8 cellular contexts compared by ENCODE assay signal in genomic region chr1:150009604-150010387, GRCh38. TPM values are rescaled to one million over a fixed set of nuclear protein-coding genes. Genes with fewer than 3 reads are reported as not detected.
DNase-seq lines count a peak whose midpoint lies in the region; ATAC-seq, FAIRE-seq and TF ChIP-seq lines count a peak whose summit lies in the region.

No MANE protein-coding gene starts in this region.

- ATAC-seq in GM19328 (IDR thresholded peaks at IDR 0.05; ENCODE audit: unreplicated experiment) = peak; percentile 8

- peaks cover 9% of the 10 kb centered on the region for H3K36me3 Mint-ChIP-seq in T-helper 1 cell treated with Interleukin-12 subunit alpha and Interleukin-12 subunit beta and Interleukin-4 antibody, amounts not matched to agents 30 μg/mL and 1 μg/mL, for 36 hours (ENCODE audit: low read depth)
- no peaks in the 10 kb centered on the region for H3K36me3 Mint-ChIP-seq in astrocyte (ENCODE audit: low read depth, unreplicated experiment)

- H3K9me2 ChIP-seq in hepatocyte (replicated peaks; ENCODE audit: insufficient read depth) = no peaks in the 10 kb centered on the region

- DNase-seq in astrocyte (ENCODE audit: low read depth) (peak; percentile 91), hepatocyte (ENCODE audit: low spot score) (peak; percentile 78), renal cortical epithelial cell (ENCODE audit: low read depth) (peak; percentile 83), KG1 (lab: John Stamatoyannopoulos, UW) (no peak)

- H2AFZ ChIP-seq in astrocyte (ENCODE audit: low read depth, low read length) (peak overlapping the region; percentile 50), hepatocyte (peak overlapping the region; percentile 75)

- peak overlapping the region; percentile 68 for H3K9ac ChIP-seq in HUES64 (ENCODE audit: low read depth, low read length)
- peak overlapping the region; percentile 100 for H3K9ac ChIP-seq in astrocyte (ENCODE audit: low read length)

- H3K27ac ChIP-seq in 22Rv1 = peak overlapping the region; percentile 92
- peak overlapping the region; percentile 91 for H3K27ac ChIP-seq in HUES64 (ENCODE audit: low read depth, low read length)
- H3K27ac ChIP-seq in astrocyte (ENCODE audit: low read depth, low read length) = peak overlapping the region; percentile 96
- peak overlapping the region; percentile 99 for H3K27ac ChIP-seq in hepatocyte

- H3K9me3 Mint-ChIP-seq in T-helper 1 cell treated with Interleukin-12 subunit alpha and Interleukin-12 subunit beta and Interleukin-4 antibody, amounts not matched to agents 30 μg/mL and 1 μg/mL, for 36 hours = no peaks in the 10 kb centered on the region
- H3K9me3 Mint-ChIP-seq in astrocyte (ENCODE audit: unreplicated experiment) = no peaks in the 10 kb centered on the region

- H3K4me3 ChIP-seq in HUES64 (ENCODE audit: low read length) = peak overlapping the region; percentile 84
- H3K4me3 ChIP-seq in astrocyte (ENCODE audit: insufficient read depth, low read depth, low read length) = peak overlapping the region; percentile 97
- peak overlapping the region; percentile 97 for H3K4me3 ChIP-seq in hepatocyte

- H3K9me3 ChIP-seq in HUES64 (ENCODE audit: insufficient read depth, low read depth, low read length) (no peaks in the 10 kb centered on the region), astrocyte (ENCODE audit: insufficient read depth, low read depth, low read length) (no peaks in the 10 kb centered on the region), hepatocyte (ENCODE audit: low read depth) (no peaks in the 10 kb centered on the region)

- H3K27me3 ChIP-seq in HUES64 (ENCODE audit: insufficient read depth, low read length) (no peaks in the 10 kb centered on the region), astrocyte (ENCODE audit: insufficient read depth, low read length) (no peaks in the 10 kb centered on the region), hepatocyte (no peaks in the 10 kb centered on the region)

- H3K79me2 ChIP-seq in astrocyte (ENCODE audit: insufficient read depth, low read length) (peaks cover 53% of the 10 kb centered on the region), hepatocyte (peaks cover 52% of the 10 kb centered on the region)

- under 1% methylated on average over 28 of the region's 29 CpGs for WGBS in HUES64
- 1% methylated on average over 25 of the region's 29 CpGs for WGBS in hepatocyte (ENCODE audit: low lambda C conversion rate, missing lambda C conversion rate)

- no peaks in the 10 kb centered on the region for H3K27me3 Mint-ChIP-seq in T-helper 1 cell treated with Interleukin-12 subunit alpha and Interleukin-12 subunit beta and Interleukin-4 antibody, amounts not matched to agents 30 μg/mL and 1 μg/mL, for 36 hours (ENCODE audit: low read depth)
- no peaks in the 10 kb centered on the region for H3K27me3 Mint-ChIP-seq in astrocyte (ENCODE audit: low read depth, unreplicated experiment)

- H3K4me3 Mint-ChIP-seq in T-helper 1 cell treated with Interleukin-12 subunit alpha and Interleukin-12 subunit beta and Interleukin-4 antibody, amounts not matched to agents 30 μg/mL and 1 μg/mL, for 36 hours = peak overlapping the region; percentile 99
- H3K4me3 Mint-ChIP-seq in astrocyte (ENCODE audit: unreplicated experiment) = peak overlapping the region; percentile 93

- H3K36me3 ChIP-seq in HUES64 (ENCODE audit: insufficient read depth, low read length) (peaks cover 9% of the 10 kb centered on the region), astrocyte (ENCODE audit: insufficient read depth, low read length) (peaks cover 8% of the 10 kb centered on the region), hepatocyte (replicated peaks; ENCODE audit: insufficient read depth, low read depth) (no peaks in the 10 kb centered on the region)

- FAIRE-seq in astrocyte (lab: Jason Lieb, UNC) = no peak

- H4K20me1 ChIP-seq in astrocyte (ENCODE audit: insufficient read depth, low read length) = peaks cover 37% of the 10 kb centered on the region
- H4K20me1 ChIP-seq in hepatocyte (ENCODE audit: insufficient read depth, poor library complexity, severe bottlenecking) = peaks cover 38% of the 10 kb centered on the region

- peak overlapping the region; percentile 94 for H3K27ac Mint-ChIP-seq in T-helper 1 cell treated with Interleukin-12 subunit alpha and Interleukin-12 subunit beta and Interleukin-4 antibody, amounts not matched to agents 30 μg/mL and 1 μg/mL, for 36 hours
- H3K27ac Mint-ChIP-seq in astrocyte (ENCODE audit: unreplicated experiment) = peak overlapping the region; percentile 94

- H3K4me2 ChIP-seq in astrocyte (ENCODE audit: low read length) (peak overlapping the region; percentile 83), hepatocyte (peak overlapping the region; percentile 88)

- H3K4me1 ChIP-seq in HUES64 (ENCODE audit: insufficient read depth, low read length) = peaks cover 29% of the 10 kb centered on the region
- H3K4me1 ChIP-seq in astrocyte (ENCODE audit: insufficient read depth, low read length) = peaks cover 29% of the 10 kb centered on the region
- H3K4me1 ChIP-seq in hepatocyte (ENCODE audit: insufficient read depth) = peaks cover 27% of the 10 kb centered on the region

- peaks cover 33% of the 10 kb centered on the region for H3K4me1 Mint-ChIP-seq in T-helper 1 cell treated with Interleukin-12 subunit alpha and Interleukin-12 subunit beta and Interleukin-4 antibody, amounts not matched to agents 30 μg/mL and 1 μg/mL, for 36 hours (ENCODE audit: low read depth)
- peaks cover 23% of the 10 kb centered on the region for H3K4me1 Mint-ChIP-seq in astrocyte (ENCODE audit: low read depth, unreplicated experiment)

- TF ChIP-seq CTCF in 22Rv1 (IDR thresholded peaks at IDR 0.05) (no peak), astrocyte (IDR thresholded peaks at IDR 0.05; ENCODE audit: insufficient read depth, low read depth, low read length) (no peak), hepatocyte (IDR thresholded peaks at IDR 0.05; ENCODE audit: poor library complexity) (no peak)

RNA-seq across cellular contexts. Expression of gene OTUD7B, which starts 0.7 kb away (rescaled TPM):
- polyA plus RNA-seq in HUES64 (2013, experiment 1 of 2) = 6.1 TPM
- polyA plus RNA-seq in HUES64 (2013, experiment 2 of 2) = 6.6 TPM
- total RNA-seq in astrocyte (31.9 and 33.1 TPM in 2 replicates), hepatocyte (17.1 and 17.8 TPM in 2 replicates), renal cortical epithelial cell (11.3 and 29.5 TPM in 2 replicates)
- polyA plus RNA-seq in hepatocyte = 2.8 and 3.6 TPM in 2 replicates

RNA-seq across cellular contexts. Expression of gene VPS45, which starts 57.8 kb away (rescaled TPM):
- 24.0 TPM for polyA plus RNA-seq in HUES64 (2013, experiment 1 of 2)
- 26.4 TPM for polyA plus RNA-seq in HUES64 (2013, experiment 2 of 2)
- total RNA-seq in astrocyte (33.8 and 34.0 TPM in 2 replicates), hepatocyte (35.8 and 37.1 TPM in 2 replicates), renal cortical epithelial cell (35.4 and 46.3 TPM in 2 replicates)
- polyA plus RNA-seq in hepatocyte = 23.8 and 26.7 TPM in 2 replicates
